In genomic region chr2:101197215-101197745, GRCh38 we compare ENCODE assay signal across 16 cellular contexts. TPM values are rescaled to one million over a fixed set of nuclear protein-coding genes. Genes with fewer than 3 reads are reported as not detected.
DNase-seq lines count a peak whose midpoint lies in the region; ATAC-seq and TF ChIP-seq lines count a peak whose summit lies in the region.
"Had no signal": no experiment of that assay in that cellular context is flagged by ENCODE, and none has a peak within 500 bp of the region (broad histone marks: within the 10 kb centered on the region; RNA-seq: fewer than 3 reads in every experiment).

No MANE protein-coding gene starts in this region.

- in situ Hi-C loops in Panc1 (cut with HindIII; ENCODE audit: low pct_unique_long_range_greater_than_20kb, low sequenced_read_pairs): no loop called here

- TF ChIP-seq POLR2A in HCT116 (IDR thresholded peaks at IDR 0.05; ENCODE audit: borderline replicate concordance, extremely low read depth, insufficient read depth, insufficient read length): no peak

- no peaks in the 10 kb centered on the region for H4K20me1 ChIP-seq in HCT116 (ENCODE audit: insufficient read depth)

- H3K9me3 ChIP-seq in HCT116 (ENCODE audit: control insufficient read depth in 1 of 2, insufficient read depth in 1 of 2, low read depth in 1 of 2, low read length in 2 of 2) (no peaks in the 10 kb centered on the region), Panc1 (ENCODE audit: control insufficient read depth, insufficient read depth, low read depth, low read length) (no peaks in the 10 kb centered on the region)
- H3K9me3 ChIP-seq: esophagus squamous epithelium, SJSA1, testis had no signal

- BruUV-seq in HCT116 (replicated peaks; lab: Mats Ljungman, UMichigan): no TSS peak
- BruUV-seq in Panc1 (replicated peaks; lab: Mats Ljungman, UMichigan): no TSS peak

- H3K9me2 ChIP-seq in HCT116 (ENCODE audit: insufficient read depth): no peaks in the 10 kb centered on the region

- no peaks in the 10 kb centered on the region for H3K79me2 ChIP-seq in HCT116 (ENCODE audit: insufficient read depth, low read length)

- ATAC-seq in HCT116: peak; percentile 54; the same call in 1 of the 2 replicates
- no peak for ATAC-seq in Panc1

- POLR2A ChIA-PET in HCT116 (lab: Charles Lee) (no interaction called here), Panc1 (lab: Charles Lee) (no interaction called here), GM10248 (lab: Yijun Ruan, JAX) (no interaction called here)

- H3K9ac ChIP-seq in HCT116 (ENCODE audit: low read length): no peak overlapping the region

- H3K4me1 ChIP-seq in HCT116 (ENCODE audit: control insufficient read depth in 1 of 2, insufficient read depth in 2 of 2, low read length in 2 of 2) (peaks cover 3 to 18% of the 10 kb centered on the region in 2 experiments; a peak in 2 of 4 replicates), Panc1 (ENCODE audit: control insufficient read depth, insufficient read depth, low read length) (peaks cover 7% of the 10 kb centered on the region; the same call in 1 of the 2 replicates)
- H3K4me1 ChIP-seq: testis had no signal

- no peak overlapping the region for H3K4me2 ChIP-seq in HCT116 (ENCODE audit: low read length)

- TF ChIP-seq CTCF in HCT116 (IDR thresholded peaks at IDR 0.05 in 2 of 3, conservative IDR thresholded peaks at IDR 0.05 in 1 of 3; ENCODE audit: borderline replicate concordance in 1 of 3, insufficient read depth in 1 of 3, low read depth in 2 of 3, low read length in 2 of 3) (peak; percentile 11 to 38 (median 15); a peak in 2 of 6 replicates), Panc1 (IDR thresholded peaks at IDR 0.05) (peak; percentile 38; the same call in 1 of the 2 replicates), epithelial cell of esophagus (IDR thresholded peaks at IDR 0.05; ENCODE audit: insufficient read depth, low read depth, low read length, missing control alignments) (peak; percentile 23), retinal pigment epithelial cell (conservative IDR thresholded peaks at IDR 0.05; ENCODE audit: low read depth, low read length) (peak; percentile 36), GM10248 (IDR thresholded peaks at IDR 0.05; ENCODE audit: control extremely low read depth, extremely low read depth, low read depth, missing control alignments) (no peak)

- H3K27ac ChIP-seq in HCT116 (ENCODE audit: low read depth, low read length) (no peak overlapping the region), Panc1 (ENCODE audit: low read length) (0 out of 2 replicates have a peak overlapping the region, but pooled peaks have one; percentile 8)
- H3K27ac ChIP-seq: cardiac muscle cell, esophagus squamous epithelium, SJSA1, testis had no signal

- CTCF ChIA-PET in HCT116 (lab: Charles Lee) (interaction anchor here (0.7 to 1.1 kb wide), 4 partner anchors 8 to 185 kb away, joined by 3 read pairs; no protein-coding TSS in a partner anchor), Panc1 (lab: Charles Lee) (interaction anchor here (0.8 kb wide), 1 partner anchor 88 kb away, joined by 3 read pairs; no protein-coding TSS in a partner anchor), GM10248 (lab: Yijun Ruan, JAX) (interaction anchor here (3.7 kb wide), 1 partner anchor 8 kb away, joined by 26 read pairs; no protein-coding TSS in a partner anchor)

- no peak overlapping the region for H2AFZ ChIP-seq in HCT116 (ENCODE audit: low read depth, low read length, poor library complexity, severe bottlenecking)

- H3K27me3 ChIP-seq in HCT116 (ENCODE audit: insufficient read depth, low read length): no peaks in the 10 kb centered on the region
- no peaks in the 10 kb centered on the region for H3K27me3 ChIP-seq in Panc1 (ENCODE audit: control insufficient read depth, insufficient read depth, low read length)
- H3K27me3 ChIP-seq: cardiac muscle cell, esophagus squamous epithelium, SJSA1, testis had no signal

- RAD21 ChIA-PET in HCT116 (lab: Charles Lee; ENCODE audit: low non-redundant PET in 1 of 2, low total read pairs in 2 of 2, uncharacterized antibody in 2 of 2, unreplicated experiment in 2 of 2): no interaction called here

- no peak for TF ChIP-seq RAD21 in HCT116 (IDR thresholded peaks at IDR 0.05; ENCODE audit: low read depth)

- intact Hi-C loops in HCT116 (cut with micrococcal nuclease): no loop called here
- intact Hi-C loops in Panc1 (cut with micrococcal nuclease; ENCODE audit: unreplicated experiment): no loop called here
- intact Hi-C loops in posterior cingulate gyrus (cut with DNase I): no loop called here

- DNase-seq in HCT116 (ENCODE audit: low read depth, low spot score): no peak
- DNase-seq in Panc1 (ENCODE audit: low read depth, low spot score): no peak
- no peak for DNase-seq in epithelial cell of esophagus (ENCODE audit: low read depth)
- DNase-seq in retinal pigment epithelial cell (ENCODE audit: low read depth): no peak
- no peak for DNase-seq in GM10248 (ENCODE audit: extremely low spot score)
- DNase-seq in hippocampal formation (lab: John Stamatoyannopoulos, UW): no peak
- no peak for DNase-seq in posterior cingulate gyrus
- DNase-seq: activated CD4-positive, alpha-beta T cell treated with anti-CD3 and anti-CD28 coated beads for 4 hours; activated effector memory CD4-positive, alpha-beta T cell treated with Interleukin-2 at 50 U/mL for 16 hours; DND-41; esophagus squamous epithelium; naive B cell; NCI-H345; testis had no signal

- H3K4me3 ChIP-seq in HCT116 (replicated peaks in 1 of 2; ENCODE audit: low read depth in 1 of 2, low read length in 2 of 2): no peak overlapping the region
- no peak overlapping the region for H3K4me3 ChIP-seq in Panc1 (ENCODE audit: low read depth in 2 of 2, low read length in 2 of 2)
- no peak overlapping the region for H3K4me3 ChIP-seq in epithelial cell of esophagus (ENCODE audit: low read length)
- H3K4me3 ChIP-seq in retinal pigment epithelial cell (ENCODE audit: low read length): no peak overlapping the region
- H3K4me3 ChIP-seq: cardiac muscle cell, esophagus squamous epithelium, SJSA1 had no signal

- H3K36me3 ChIP-seq in HCT116 (ENCODE audit: control insufficient read depth in 1 of 2, insufficient read depth in 2 of 2, low read length in 2 of 2) (no peaks in the 10 kb centered on the region), Panc1 (ENCODE audit: control insufficient read depth, insufficient read depth, low read length) (no peaks in the 10 kb centered on the region)
- H3K36me3 ChIP-seq: cardiac muscle cell, esophagus squamous epithelium, SJSA1 had no signal

TF ChIP-seq in HCT116, 20 proteins besides CTCF, POLR2A, EP300 and RAD21:
- TF ChIP-seq YY1 (IDR thresholded peaks at IDR 0.05; ENCODE audit: extremely low read depth, insufficient replicate concordance, low read depth, low read length): no peak
- no peak for TF ChIP-seq EGR1 (IDR thresholded peaks at IDR 0.05; ENCODE audit: low read depth)
- no peak for TF ChIP-seq EZH2 (IDR thresholded peaks at IDR 0.05)
TF ChIP-seq in HCT116: peak in this region for 0.

RNA-seq across cellular contexts. Expression of gene TBC1D8, which starts 46.1 kb away (rescaled TPM):
- 44.0 TPM for total RNA-seq in HCT116 (2021; ENCODE audit: unreplicated experiment)
- 38.6 and 44.2 TPM in 2 replicates for polyA plus RNA-seq in HCT116 (2012)
- 139 TPM for total RNA-seq in Panc1 (2021; ENCODE audit: unreplicated experiment)
- 171 TPM for polyA plus RNA-seq in Panc1 (2012; ENCODE audit: insufficient read length)

RNA-seq across cellular contexts. Expression of gene CNOT11, which starts 55.4 kb away (rescaled TPM):
- total RNA-seq in HCT116 (2021; ENCODE audit: unreplicated experiment) (57.8 TPM), Panc1 (2021; ENCODE audit: unreplicated experiment) (58.3 TPM)
- polyA plus RNA-seq in HCT116 (2012): 22.7 and 29.4 TPM in 2 replicates
- 33.0 TPM for polyA plus RNA-seq in Panc1 (2012; ENCODE audit: insufficient read length)
